ENCODE assay signal across 10 cellular contexts in the genomic region with DNA sequence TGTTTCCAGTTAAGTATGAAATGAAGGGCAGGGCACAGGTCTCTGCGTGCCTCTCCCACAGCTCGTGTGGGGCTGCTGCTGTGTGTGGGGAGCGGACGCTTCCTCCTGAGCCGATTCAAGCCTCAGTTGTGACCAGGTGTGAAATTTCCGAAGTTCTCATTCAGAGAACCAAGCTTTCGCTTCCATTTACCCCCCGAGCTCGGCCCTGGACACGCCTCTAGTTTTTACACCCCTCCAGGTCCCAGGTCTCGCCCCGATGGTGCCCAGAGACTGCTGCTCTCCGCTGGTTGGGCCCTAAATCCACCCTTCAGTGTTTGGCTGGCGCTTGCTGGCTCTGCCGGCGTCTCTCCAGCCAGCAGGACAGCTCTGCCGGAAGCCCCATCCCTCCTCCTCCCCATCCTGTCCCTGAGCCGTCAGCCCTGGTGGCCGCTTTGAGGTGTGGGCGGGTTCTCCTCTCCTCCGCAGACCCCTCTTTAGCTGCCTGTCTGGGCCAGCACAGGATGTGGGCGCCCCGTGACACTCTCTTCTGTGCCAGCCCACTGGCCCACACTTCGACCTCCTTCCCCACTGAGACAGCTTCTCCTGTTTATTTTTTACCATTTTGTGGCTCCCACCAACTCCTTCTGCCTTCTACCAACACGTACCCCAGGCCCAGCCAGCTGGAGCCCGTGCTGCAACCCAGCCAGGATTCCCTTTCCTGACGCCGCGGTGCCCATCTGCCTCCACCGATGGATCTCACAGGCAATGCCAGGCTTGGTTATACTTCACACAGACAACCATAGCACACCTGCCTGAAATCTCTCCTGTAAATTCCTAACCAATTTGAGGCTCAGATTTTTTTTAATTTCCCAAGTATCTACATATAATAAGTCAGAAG.
A peak's percentile ranks its signal among the peaks of the same experiment; 100 is the strongest.
DNase-seq lines count a peak whose midpoint lies in the region; ATAC-seq and TF ChIP-seq lines count a peak whose summit lies in the region.
"Had no signal": no experiment of that assay in that cellular context is flagged by ENCODE, and none has a peak within 500 bp of the region (broad histone marks: within the 10 kb centered on the region; RNA-seq: fewer than 3 reads in every experiment).

No MANE protein-coding gene starts in this region.

- ATAC-seq in heart right ventricle (peak in 5 of 8 donors; percentile 13 to 38 (median 18)), HG02884 (IDR thresholded peaks at IDR 0.05; ENCODE audit: unreplicated experiment) (no peak), HG02970 (IDR thresholded peaks at IDR 0.05; ENCODE audit: low FRiP score, unreplicated experiment) (no peak)

- peaks cover 5 to 54% (median 36%) of the 10 kb centered on the region in 9 donors for H3K4me1 ChIP-seq in heart right ventricle

- no peak for TF ChIP-seq CTCF in heart right ventricle (IDR thresholded peaks at IDR 0.05)

- peaks cover 0 to 29% (median 0%) of the 10 kb centered on the region in 7 donors for H3K27me3 ChIP-seq in heart right ventricle

- H3K4me3 ChIP-seq in heart right ventricle = peak overlapping the region in 2 of 10 donors; percentile 6 to 31

- DNase-seq in DMS 273 (lab: John Stamatoyannopoulos, UW; ENCODE audit: unreplicated experiment) (peak; percentile 54), DMS 273 treated with DMSO at 0.1 percent for 48 hours (lab: John Stamatoyannopoulos, UW) (no peak), heart right ventricle (no peak), NCI-H774 (lab: John Stamatoyannopoulos, UW) (no peak)
- DNase-seq in activated CD4-positive, alpha-beta T cell treated with anti-CD3 and anti-CD28 coated beads, Interleukin-2, amount 50 U/mL, for 1 hour = peak; percentile 20
- peak; percentile 10 to 49 for DNase-seq in stimulated activated CD8-positive, alpha-beta memory T cell treated with anti-CD3 and anti-CD28 coated beads, Interleukin-4, amount 100 ng/mL, for 4 hours (ENCODE audit: low read depth in 2 of 2, low spot score in 1 of 2)

- 43 to 50% methylated on average over 30 of the region's 30 CpGs for WGBS in heart right ventricle, 2 donors

- no peaks in the 10 kb centered on the region for H3K36me3 ChIP-seq in heart right ventricle

- peaks cover 0 to 13% (median 0%) of the 10 kb centered on the region in 11 donors for H3K9me3 ChIP-seq in heart right ventricle

- intact Hi-C loops in heart right ventricle (cut with DNase I) = loop anchor here in 1 of 10 donors (10.0 kb wide), 1 partner anchor 127 kb away; no protein-coding TSS in a partner anchor

- H3K27ac ChIP-seq in heart right ventricle = peak overlapping the region in 7 of 10 donors; percentile 25 to 53 (median 48)
- H3K27ac ChIP-seq: 22Rv1, epithelial cell of prostate had no signal

Comparison
In these comparisons a context has a peak if more than half of its experiments do, and no peak if none do; other contexts are left out.
1. DNase-seq: peak in DMS 273 (single experiment), activated CD4-positive, alpha-beta T cell treated with anti-CD3 and anti-CD28 coated beads, Interleukin-2, amount 50 U/mL, for 1 hour (single experiment) and stimulated activated CD8-positive, alpha-beta memory T cell treated with anti-CD3 and anti-CD28 coated beads, Interleukin-4, amount 100 ng/mL, for 4 hours (2 of 2); none in DMS 273 treated with DMSO at 0.1 percent for 48 hours (single experiment), heart right ventricle (0 of 2) and NCI-H774 (single experiment).
2. ATAC-seq: peak in heart right ventricle (5 of 8); none in HG02884 (single experiment) and HG02970 (single experiment).